Comparison of ENCODE assay signal across 12 cellular contexts in the genomic region with DNA sequence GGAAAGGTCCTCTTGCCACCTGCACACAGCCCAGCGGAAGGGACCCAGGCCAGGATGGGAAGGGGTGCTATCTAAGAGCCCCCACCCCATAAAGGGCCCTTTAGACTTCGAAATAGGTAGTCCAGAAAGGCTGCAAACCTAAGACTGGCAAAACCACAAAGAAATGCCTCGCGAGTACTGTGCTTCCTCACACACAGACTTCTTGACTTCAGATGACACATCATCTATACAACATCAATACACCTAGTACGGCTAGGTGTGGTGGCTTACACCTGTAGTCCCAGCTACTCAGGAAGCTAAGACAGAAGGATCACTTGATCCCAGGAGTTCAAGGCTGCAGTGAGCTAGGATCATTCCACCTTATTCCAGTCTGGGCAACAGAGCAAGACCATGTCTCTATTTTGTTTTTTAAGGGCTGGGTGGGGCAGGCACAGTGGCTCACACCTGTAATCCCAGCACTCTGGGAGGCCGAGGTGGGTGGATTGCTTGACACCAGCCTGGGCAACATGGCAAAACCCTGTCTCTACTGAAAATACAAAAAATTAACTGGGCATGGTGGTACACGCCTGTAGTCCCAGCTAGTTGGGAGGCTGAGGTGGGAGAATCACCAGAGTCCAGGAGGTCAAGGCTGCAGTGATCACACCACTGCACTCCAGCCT.
DNase-seq lines count a peak whose midpoint lies in the region; ATAC-seq and TF ChIP-seq lines count a peak whose summit lies in the region.
"Had no signal": no experiment of that assay in that cellular context is flagged by ENCODE, and none has a peak within 500 bp of the region (broad histone marks: within the 10 kb centered on the region; RNA-seq: fewer than 3 reads in every experiment).

No MANE protein-coding gene starts in this region.

- DNase-seq in effector memory CD8-positive, alpha-beta T cell, result no peak
- DNase-seq in epidermal melanocyte (ENCODE audit: insufficient read length, low spot score) (no peak), T-helper 1 cell (no peak)
- no peak for DNase-seq in activated CD4-positive, CD25-positive, alpha-beta regulatory T cell treated with anti-CD3 and anti-CD28 coated beads, Interleukin-2, amount 50 U/mL, for 72 hours
- DNase-seq: NCI-H2227 treated with DMSO at 0.1 percent for 48 hours, T1000 had no signal

- H3K9ac ChIP-seq in HUES48 (ENCODE audit: low read depth, low read length), result no peak overlapping the region

- peaks cover 27% of the 10 kb centered on the region for H3K4me1 ChIP-seq in HUES48 (ENCODE audit: control insufficient read depth, insufficient read depth, low read length)

- no peaks in the 10 kb centered on the region for H3K36me3 Mint-ChIP-seq in effector memory CD8-positive, alpha-beta T cell (ENCODE audit: insufficient read depth)
- H3K36me3 Mint-ChIP-seq in nephron (ENCODE audit: low read depth), result peaks cover 14% of the 10 kb centered on the region

- no peaks in the 10 kb centered on the region for H3K9me3 ChIP-seq in HUES48 (ENCODE audit: control insufficient read depth, insufficient read depth, low read length)
- H3K9me3 ChIP-seq: BE2C had no signal

- H3K27me3 ChIP-seq in HUES48 (ENCODE audit: control insufficient read depth, insufficient read depth, low read length), result no peaks in the 10 kb centered on the region
- H3K27me3 ChIP-seq: BE2C had no signal

- TF ChIP-seq CTCF in C4-2B (conservative IDR thresholded peaks at IDR 0.05) (no peak), nephron (IDR thresholded peaks at IDR 0.05; ENCODE audit: unreplicated experiment in 3 of 3) (no peak)

- no peaks in the 10 kb centered on the region for H3K9me3 Mint-ChIP-seq in effector memory CD8-positive, alpha-beta T cell
- no peaks in the 10 kb centered on the region for H3K9me3 Mint-ChIP-seq in nephron

- peaks cover 0 to 14% of the 10 kb centered on the region in 2 donors for H3K27me3 Mint-ChIP-seq in effector memory CD8-positive, alpha-beta T cell
- H3K27me3 Mint-ChIP-seq in nephron (ENCODE audit: low read depth), result peaks cover 7% of the 10 kb centered on the region

- H3K4me3 ChIP-seq in HUES48 (ENCODE audit: low read depth, low read length), result no peak overlapping the region

- H3K4me1 Mint-ChIP-seq in effector memory CD8-positive, alpha-beta T cell (ENCODE audit: low read depth in 2 of 2), result peaks cover 18 to 22% of the 10 kb centered on the region in 2 donors
- H3K4me1 Mint-ChIP-seq in nephron, result peaks cover 43% of the 10 kb centered on the region

- H3K27ac ChIP-seq in C4-2B, result peak overlapping the region; percentile 88
- peak overlapping the region; percentile 89 for H3K27ac ChIP-seq in HUES48 (ENCODE audit: low read depth, low read length)

- ATAC-seq in effector memory CD8-positive, alpha-beta T cell (replicated peaks), result no peak
- ATAC-seq in HG02678 (IDR thresholded peaks at IDR 0.05; ENCODE audit: unreplicated experiment), result no peak
- ATAC-seq: HCT116 had no signal

- H3K27ac Mint-ChIP-seq in effector memory CD8-positive, alpha-beta T cell, result peak overlapping the region; percentile 87 to 91
- peak overlapping the region; percentile 93 to 96 (median 93) for H3K27ac Mint-ChIP-seq in nephron

- H3K4me3 Mint-ChIP-seq in effector memory CD8-positive, alpha-beta T cell, result no peak overlapping the region
- no peak overlapping the region for H3K4me3 Mint-ChIP-seq in nephron

- H3K36me3 ChIP-seq in HUES48 (ENCODE audit: control insufficient read depth, insufficient read depth, low read length), result peaks cover 25% of the 10 kb centered on the region
- H3K36me3 ChIP-seq: BE2C had no signal
